In genomic region chr11:76911415-76911808, GRCh38 we compare ENCODE assay signal across 1 cellular context.
TF ChIP-seq lines count a peak whose summit lies in the region.

No MANE protein-coding gene starts in this region.

TF ChIP-seq in K562, 482 proteins besides CTCF, POLR2A, EP300 and RAD21 (continued from another document):
- TF ChIP-seq CEBPZ (IDR thresholded peaks at IDR 0.05; ENCODE audit: borderline replicate concordance, low read depth, low read length), result no peak
- no peak for TF ChIP-seq SP2 (IDR thresholded peaks at IDR 0.05; ENCODE audit: extremely low read depth, low read depth, low read length, poor library complexity, severe bottlenecking)
- peak; percentile 82; the same call in 1 of the 2 replicates for TF ChIP-seq KLF6 (CRISPR knock-in tag; IDR thresholded peaks at IDR 0.05; ENCODE audit: borderline replicate concordance)
- TF ChIP-seq HCFC1 (IDR thresholded peaks at IDR 0.05; ENCODE audit: low read depth, low read length), result no peak
- TF ChIP-seq CBX3 (IDR thresholded peaks at IDR 0.05; ENCODE audit: borderline replicate concordance in 1 of 2, low read length in 2 of 2), result no peak
- TF ChIP-seq ID3 (CRISPR knock-in tag; IDR thresholded peaks at IDR 0.05), result no peak
- TF ChIP-seq ID3 (tag; IDR thresholded peaks at IDR 0.05), result peak; percentile 78; the same call in 1 of the 2 replicates
- TF ChIP-seq NFXL1 (CRISPR knock-in tag; IDR thresholded peaks at IDR 0.05), result no peak
- no peak for TF ChIP-seq NFATC3 (IDR thresholded peaks at IDR 0.05)
- no peak for TF ChIP-seq TRIM28 (IDR thresholded peaks at IDR 0.05)
- no peak for TF ChIP-seq MLX (CRISPR knock-in tag; conservative IDR thresholded peaks at IDR 0.05)
- TF ChIP-seq ELK3 (CRISPR knock-in tag; IDR thresholded peaks at IDR 0.05), result no peak
- no peak for TF ChIP-seq REST (CRISPR knock-in tag; IDR thresholded peaks at IDR 0.05; ENCODE audit: low read depth)
- TF ChIP-seq DACH1 (IDR thresholded peaks at IDR 0.05; ENCODE audit: partially characterized antibody), result no peak
- no peak for TF ChIP-seq ZNF778 (CRISPR knock-in tag; IDR thresholded peaks at IDR 0.05)
- TF ChIP-seq CAMTA2 (CRISPR knock-in tag; conservative IDR thresholded peaks at IDR 0.05), result no peak
- TF ChIP-seq ZNF175 (CRISPR knock-in tag; IDR thresholded peaks at IDR 0.05; ENCODE audit: low read depth), result peak; percentile 86; the same call in 1 of the 2 replicates
- TF ChIP-seq PHB2 (IDR thresholded peaks at IDR 0.05; ENCODE audit: low read depth), result no peak
- no peak for TF ChIP-seq KAT8 (IDR thresholded peaks at IDR 0.05; ENCODE audit: low read depth)
- TF ChIP-seq ZNF655 (CRISPR knock-in tag; IDR thresholded peaks at IDR 0.05), result no peak
- peak; percentile 67 for TF ChIP-seq ZNF239 (CRISPR knock-in tag; IDR thresholded peaks at IDR 0.05)
- no peak for TF ChIP-seq ZFP1 (CRISPR knock-in tag; IDR thresholded peaks at IDR 0.05)
- no peak for TF ChIP-seq MGA (IDR thresholded peaks at IDR 0.05)
- peak; percentile 79 for TF ChIP-seq GTF2A2 (tag; IDR thresholded peaks at IDR 0.05)
- peak; percentile 55; the same call in 1 of the 2 replicates for TF ChIP-seq SMAD3 (CRISPR knock-in tag; conservative IDR thresholded peaks at IDR 0.05)
- no peak for TF ChIP-seq CHD1 (IDR thresholded peaks at IDR 0.05; ENCODE audit: low read length)
- no peak for TF ChIP-seq E4F1 (CRISPR knock-in tag; IDR thresholded peaks at IDR 0.05; ENCODE audit: borderline replicate concordance)
- no peak for TF ChIP-seq SIRT6 (IDR thresholded peaks at IDR 0.05; ENCODE audit: low read depth, low read length)
- TF ChIP-seq ATF1 (CRISPR knock-in tag; IDR thresholded peaks at IDR 0.05), result no peak
- TF ChIP-seq ATF1 (tag; IDR thresholded peaks at IDR 0.05), result peak; percentile 39; the same call in 1 of the 2 replicates
